ENCODE assay signal across 24 cellular contexts in genomic region chr15:99085413-99086326, GRCh38. TPM values are rescaled to one million over a fixed set of nuclear protein-coding genes. Genes with fewer than 3 reads are reported as not detected.
DNase-seq lines count a peak whose midpoint lies in the region; ATAC-seq, FAIRE-seq and TF ChIP-seq lines count a peak whose summit lies in the region.
"Had no signal": no experiment of that assay in that cellular context is flagged by ENCODE, and none has a peak within 500 bp of the region (broad histone marks: within the 10 kb centered on the region; RNA-seq: fewer than 3 reads in every experiment).

No MANE protein-coding gene starts in this region.

- FAIRE-seq in A549 (lab: Jason Lieb, UNC) = no peak
- FAIRE-seq: A204.1 had no signal

- peak; percentile 40 to 50; a peak in 4 of 6 replicates for ATAC-seq in A549
- ATAC-seq: stimulated activated naive B cell treated with anti-CD40 and anti-IgM and Interleukin-4, amounts not matched to agents 10 μg/mL and 1 μg/mL and 100 μg/mL, for 72 hours had no signal

- H3K4me3 Mint-ChIP-seq in HFFc6 = no peak overlapping the region
- H3K4me3 Mint-ChIP-seq in CD4-positive, alpha-beta memory T cell = no peak overlapping the region
- H3K4me3 Mint-ChIP-seq: activated naive CD4-positive, alpha-beta T cell treated with anti-CD3 and anti-CD28 coated beads, Interleukin-2, amount 10 ng/mL, durations not matched to agents 7 days and 5 days; stimulated activated naive B cell treated with anti-CD40 and anti-IgM and Interleukin-4, amounts not matched to agents 10 μg/mL and 1 μg/mL and 100 μg/mL, for 72 hours had no signal

- peaks cover 3% of the 10 kb centered on the region for H3K27me3 ChIP-seq in CD4-positive, alpha-beta memory T cell (ENCODE audit: insufficient read depth, low read length)
- H3K27me3 ChIP-seq: cardiac muscle cell, upper lobe of left lung had no signal

- no peak for TF ChIP-seq EP300 in A549 (IDR thresholded peaks at IDR 0.05)

- no peak overlapping the region for H3K4me3 ChIP-seq in A549
- no peak overlapping the region for H3K4me3 ChIP-seq in cardiac fibroblast (replicated peaks in 1 of 2; ENCODE audit: low read depth in 2 of 2, low read length in 2 of 2)
- H3K4me3 ChIP-seq in CD4-positive, alpha-beta memory T cell (ENCODE audit: low read length in 2 of 2) = no peak overlapping the region
- H3K4me3 ChIP-seq: cardiac muscle cell, skin epidermis, upper lobe of left lung had no signal

- peaks cover 4% of the 10 kb centered on the region; the same call in 1 of the 3 replicates for H3K9me3 ChIP-seq in A549
- no peaks in the 10 kb centered on the region for H3K9me3 ChIP-seq in CD4-positive, alpha-beta memory T cell (ENCODE audit: control insufficient read depth in 1 of 2, low read length in 2 of 2)
- H3K9me3 ChIP-seq: upper lobe of left lung had no signal

- no peak for TF ChIP-seq RAD21 in A549 (conservative IDR thresholded peaks at IDR 0.05 in 1 of 2, IDR thresholded peaks at IDR 0.05 in 1 of 2)

- WGBS in A549 (ENCODE audit: missing lambda C conversion rate) = 78% methylated on average over 8 of the region's 8 CpGs

- intact Hi-C loops in CD4-positive, alpha-beta memory T cell (cut with micrococcal nuclease) = no loop called here

- TF ChIP-seq POLR2A in A549 (IDR thresholded peaks at IDR 0.05; ENCODE audit: low read length) = no peak

- CTCF ChIA-PET in A549 (lab: Yijun Ruan, JAX) = interaction anchor here (1.4 to 8.3 kb wide), 4 partner anchors 9 to 567 kb away, joined by 3 to 81 read pairs (median 22); no protein-coding TSS in a partner anchor
- CTCF ChIA-PET in CD4-positive, alpha-beta memory T cell (lab: Charles Lee; ENCODE audit: partially characterized antibody) = interaction anchor here (1.1 kb wide), 1 partner anchor 14 kb away, joined by 3 read pairs; no protein-coding TSS in a partner anchor

- peaks cover 4% of the 10 kb centered on the region for H3K27me3 Mint-ChIP-seq in HFFc6 (ENCODE audit: insufficient read depth)
- H3K27me3 Mint-ChIP-seq in CD4-positive, alpha-beta memory T cell = peaks cover 8 to 15% of the 10 kb centered on the region in 2 donors

- no peaks in the 10 kb centered on the region for H3K36me3 ChIP-seq in CD4-positive, alpha-beta memory T cell (ENCODE audit: insufficient read depth, low read length)
- H3K36me3 ChIP-seq: cardiac muscle cell, upper lobe of left lung had no signal

- no peaks in the 10 kb centered on the region for H3K36me3 Mint-ChIP-seq in HFFc6 (ENCODE audit: low read depth)
- no peaks in the 10 kb centered on the region for H3K36me3 Mint-ChIP-seq in CD4-positive, alpha-beta memory T cell
- H3K36me3 Mint-ChIP-seq: activated naive CD4-positive, alpha-beta T cell treated with anti-CD3 and anti-CD28 coated beads, Interleukin-2, amount 10 ng/mL, durations not matched to agents 7 days and 5 days had no signal

- no peak overlapping the region; the same call in 1 of the 2 replicates for H3K27ac Mint-ChIP-seq in HFFc6
- H3K27ac Mint-ChIP-seq in CD4-positive, alpha-beta memory T cell = no peak overlapping the region
- H3K27ac Mint-ChIP-seq: activated naive CD4-positive, alpha-beta T cell treated with anti-CD3 and anti-CD28 coated beads, Interleukin-2, amount 10 ng/mL, durations not matched to agents 7 days and 5 days; stimulated activated naive B cell treated with anti-CD40 and anti-IgM and Interleukin-4, amounts not matched to agents 10 μg/mL and 1 μg/mL and 100 μg/mL, for 72 hours had no signal

- no peak for DNase-seq in A549 (ENCODE audit: low read depth in 1 of 2, low spot score in 1 of 2)
- peak; percentile 85 for DNase-seq in HFFc6
- DNase-seq in cardiac fibroblast (ENCODE audit: low read depth in 2 of 2) = peak; percentile 31 to 68
- DNase-seq in glomerular visceral epithelial cell (ENCODE audit: extremely low spot score) = peak; percentile 30
- DNase-seq in CD4-positive, alpha-beta memory T cell = no peak
- DNase-seq in DMS 273 treated with DMSO at 0.1 percent for 48 hours (lab: John Stamatoyannopoulos, UW) = no peak
- no peak for DNase-seq in activated CD8-positive, alpha-beta memory T cell treated with anti-CD3 and anti-CD28 coated beads, Interleukin-2, amount 50 U/mL, for 48 hours
- DNase-seq in NK-92 (lab: John Stamatoyannopoulos, UW; ENCODE audit: unreplicated experiment) = no peak
- DNase-seq: activated naive CD4-positive, alpha-beta T cell treated with anti-CD3 and anti-CD28 coated beads, Interleukin-2, amount 10 ng/mL, durations not matched to agents 7 days and 5 days; effector CD8-positive, alpha-beta T cell; GDM1; glutamatergic neuron; NCI-H1417 treated with DMSO at 0.1 percent for 48 hours; NCI-H345; occipital lobe; SIG-M5; stimulated activated naive B cell treated with anti-CD40 and anti-IgM and Interleukin-4, amounts not matched to agents 10 μg/mL and 1 μg/mL and 100 μg/mL, for 72 hours; T-helper 2 cell; upper lobe of left lung had no signal

- no peaks in the 10 kb centered on the region for H3K4me1 ChIP-seq in A549
- no peaks in the 10 kb centered on the region for H3K4me1 ChIP-seq in CD4-positive, alpha-beta memory T cell (ENCODE audit: insufficient read depth, low read length)
- H3K4me1 ChIP-seq: upper lobe of left lung had no signal

- H3K4me1 Mint-ChIP-seq in HFFc6 (ENCODE audit: low read depth) = peaks cover 24% of the 10 kb centered on the region
- H3K4me1 Mint-ChIP-seq in CD4-positive, alpha-beta memory T cell = peaks cover 0 to 4% (median 4%) of the 10 kb centered on the region in 4 donors

- TF ChIP-seq CTCF in A549 (IDR thresholded peaks at IDR 0.05) = no peak
- no peak for TF ChIP-seq CTCF in HFFc6 (IDR thresholded peaks at IDR 0.05)
- no peak for TF ChIP-seq CTCF in cardiac fibroblast (IDR thresholded peaks at IDR 0.05; ENCODE audit: low read depth, low read length)

- no peaks in the 10 kb centered on the region; the same call in 1 of the 2 replicates for H3K9me3 Mint-ChIP-seq in HFFc6
- H3K9me3 Mint-ChIP-seq in CD4-positive, alpha-beta memory T cell = peaks cover 0 to 8% (median 4%) of the 10 kb centered on the region in 8 donors
- H3K9me3 Mint-ChIP-seq: activated naive CD4-positive, alpha-beta T cell treated with anti-CD3 and anti-CD28 coated beads, Interleukin-2, amount 10 ng/mL, durations not matched to agents 7 days and 5 days; stimulated activated naive B cell treated with anti-CD40 and anti-IgM and Interleukin-4, amounts not matched to agents 10 μg/mL and 1 μg/mL and 100 μg/mL, for 72 hours had no signal

- H3K27ac ChIP-seq in A549 = no peak overlapping the region
- no peak overlapping the region for H3K27ac ChIP-seq in CD4-positive, alpha-beta memory T cell (ENCODE audit: low read depth, low read length)
- H3K27ac ChIP-seq: cardiac muscle cell, HL-60, KMS-11, skin epidermis, upper lobe of left lung had no signal

- POLR2A ChIA-PET in A549 (lab: Yijun Ruan, JAX) = interaction anchor here (0.6 kb wide), 1 partner anchor 127 kb away, joined by 3 read pairs; no protein-coding TSS in a partner anchor
- POLR2A ChIA-PET in CD4-positive, alpha-beta memory T cell (lab: Charles Lee; ENCODE audit: partially characterized antibody) = no interaction called here

- no peak overlapping the region for H3K4me2 ChIP-seq in A549
- H3K4me2 ChIP-seq: KMS-11 had no signal

TF ChIP-seq in A549, 52 proteins besides CTCF, POLR2A, EP300 and RAD21 (continues in another document):
- TF ChIP-seq NPAS2 (CRISPR knock-in tag; IDR thresholded peaks at IDR 0.05; ENCODE audit: borderline replicate concordance) = no peak
- TF ChIP-seq MAX (IDR thresholded peaks at IDR 0.05) = no peak
- no peak for TF ChIP-seq JUN (IDR thresholded peaks at IDR 0.05)
- no peak for TF ChIP-seq ZNF302 (CRISPR knock-in tag; IDR thresholded peaks at IDR 0.05)
- no peak for TF ChIP-seq TFCP2L1 (CRISPR knock-in tag; IDR thresholded peaks at IDR 0.05)
- no peak for TF ChIP-seq HDAC2 (IDR thresholded peaks at IDR 0.05)
- TF ChIP-seq EHMT2 (IDR thresholded peaks at IDR 0.05; ENCODE audit: low read depth) = no peak
- no peak for TF ChIP-seq PHF8 (IDR thresholded peaks at IDR 0.05; ENCODE audit: borderline replicate concordance, low read depth)
- no peak for TF ChIP-seq SREBF2 (IDR thresholded peaks at IDR 0.05)
- no peak for TF ChIP-seq USF2 (IDR thresholded peaks at IDR 0.05)
- no peak for TF ChIP-seq CBX8 (IDR thresholded peaks at IDR 0.05)
- TF ChIP-seq MYC (IDR thresholded peaks at IDR 0.05; ENCODE audit: borderline replicate concordance, low read length) = no peak

RNA-seq across cellular contexts. Expression of gene SYNM, which starts 19.2 kb away (rescaled TPM):
- 22.6 and 23.7 TPM in 2 replicates for polyA plus RNA-seq in A549 (2011; rRNA removed)
- 9.5 and 10.9 TPM in 2 replicates for polyA plus RNA-seq in A549 (2012; cell fraction: cytosol; rRNA removed)
- 40.1 and 57.2 TPM in 2 replicates for polyA plus RNA-seq in A549 (2012; cell fraction: nucleus; rRNA removed)
- 34.1 to 37.7 TPM (median 34.2 TPM) in 3 replicates for polyA plus RNA-seq in A549 (2017; fragmentation: RNase III; extraction: RNeasy Plus Mini Kit Qiagen cat#74134 plus additional on column Dnase treatment)
- 21.7 and 24.7 TPM in 2 replicates for polyA minus RNA-seq in A549 (2011; rRNA and poly(A)+ RNA removed)
- total RNA-seq in HFFc6 (2021; fragmentation: NEBNext Ultra II Directional; extraction: Animal tissue kit (Norgen Biotek cat#: 25700)) = 1 to 10 TPM; 4.6 to 7.6 (median 7.4) TPM
- 10 to 100 TPM; 13.7 to 14.2 TPM for total RNA-seq in CD4-positive, alpha-beta memory T cell
- under 1 TPM; 0.09 to 0.42 TPM for polyA plus RNA-seq in CD4-positive, alpha-beta memory T cell

Comparison
In these comparisons a context has a peak if more than half of its experiments do, and no peak if none do; other contexts are left out.
1. DNase-seq: peak in HFFc6 (single experiment), cardiac fibroblast (2 of 2) and glomerular visceral epithelial cell (single experiment); none in A549 (0 of 2), CD4-positive, alpha-beta memory T cell (0 of 5), DMS 273 treated with DMSO at 0.1 percent for 48 hours (single experiment), activated CD8-positive, alpha-beta memory T cell treated with anti-CD3 and anti-CD28 coated beads, Interleukin-2, amount 50 U/mL, for 48 hours (single experiment) and NK-92 (single experiment).